In genomic region chr2:112424553-112424952, GRCh38 we compare ENCODE assay signal across 2 cellular contexts.
TF ChIP-seq lines count a peak whose summit lies in the region.
"Not testable (repeated sequence)": the region's sequence is repeated elsewhere in the genome, so short reads cannot be mapped to it uniquely, and the experiment has no call there.

No MANE protein-coding gene starts in this region.

TF ChIP-seq in HEK293, 187 proteins besides CTCF, POLR2A, EP300 and RAD21:
- peak; percentile 52 for TF ChIP-seq ZNF513 (tag by site-specific recombination; IDR thresholded peaks at IDR 0.05)

TF ChIP-seq in HepG2, 621 proteins besides CTCF, POLR2A, EP300 and RAD21:
- peak; percentile 72 for TF ChIP-seq CREB1 (IDR thresholded peaks at IDR 0.05)
- not testable (repeated sequence) for TF ChIP-seq CREB1 (CRISPR knock-in tag; IDR thresholded peaks at IDR 0.05)
